Comparison of ENCODE assay signal across 9 cellular contexts in the genomic region with DNA sequence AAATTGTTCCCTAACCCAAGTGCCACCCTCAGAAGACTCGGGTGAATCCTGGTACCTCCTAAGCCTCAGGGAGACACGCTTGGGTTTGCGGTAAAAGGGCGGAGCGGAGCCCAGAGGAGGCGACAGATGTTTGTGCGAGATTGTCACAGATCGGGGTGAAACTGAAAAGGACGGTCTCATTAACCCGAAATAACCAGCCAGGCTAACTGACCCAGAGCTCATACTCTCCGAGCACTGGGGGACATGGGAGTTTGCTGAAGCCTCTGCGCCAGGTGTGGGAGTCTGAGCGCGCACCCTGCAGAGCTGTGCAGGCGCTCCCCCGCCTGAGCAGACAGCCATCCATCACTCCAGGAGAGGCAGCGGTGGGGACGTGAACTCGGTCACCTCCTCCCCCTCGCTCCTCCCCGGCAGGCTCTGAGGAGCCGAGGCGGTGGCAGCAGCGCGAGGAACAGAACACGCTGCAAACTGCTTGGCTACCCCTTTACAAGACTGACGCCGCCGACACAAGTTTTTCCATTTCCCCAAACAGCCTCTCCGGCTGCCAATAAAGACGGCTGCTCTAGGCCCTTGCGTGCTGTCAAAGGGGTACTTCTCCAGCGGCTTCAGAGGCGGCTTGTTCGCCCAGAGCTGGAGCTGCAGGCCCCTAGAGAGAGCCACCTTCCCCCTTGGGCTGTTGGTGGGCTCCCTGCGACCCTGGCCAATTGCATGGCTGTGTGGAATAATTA. TPM values are rescaled to one million over a fixed set of nuclear protein-coding genes. Genes with fewer than 3 reads are reported as not detected.
DNase-seq lines count a peak whose midpoint lies in the region; ATAC-seq and TF ChIP-seq lines count a peak whose summit lies in the region.
"Had no signal": no experiment of that assay in that cellular context is flagged by ENCODE, and none has a peak within 500 bp of the region (broad histone marks: within the 10 kb centered on the region; RNA-seq: fewer than 3 reads in every experiment).

No MANE protein-coding gene starts in this region.

- H3K9ac ChIP-seq in BLaER1 treated with 17β-estradiol and CSF1 and Interleukin-3, amounts not matched to agents 10 nM and 100 nM = no peak overlapping the region; a peak in 1 of 22 replicates

- no peak overlapping the region for H3K27ac ChIP-seq in BLaER1 treated with 17β-estradiol and CSF1 and Interleukin-3, amounts not matched to agents 10 nM and 100 nM

- peak overlapping the region in 1 of 2 donors; percentile 63 for H3K4me3 Mint-ChIP-seq in CD14-positive monocyte

- peaks cover 24% of the 10 kb centered on the region for H3K4me1 Mint-ChIP-seq in CD14-positive monocyte

- TF ChIP-seq CTCF in lower leg skin (IDR thresholded peaks at IDR 0.05) = no peak
- no peak for TF ChIP-seq CTCF in CD14-positive monocyte (IDR thresholded peaks at IDR 0.05)

- peak overlapping the region; percentile 51 to 82 (median 74) for H3K4me2 ChIP-seq in BLaER1 treated with 17β-estradiol and CSF1 and Interleukin-3, amounts not matched to agents 10 nM and 100 nM

- TF ChIP-seq POLR2A in lower leg skin (IDR thresholded peaks at IDR 0.05) = no peak

- H3K36me3 ChIP-seq in BLaER1 treated with 17β-estradiol and CSF1 and Interleukin-3, amounts not matched to agents 10 nM and 100 nM = no peaks in the 10 kb centered on the region

- H3K4me3 ChIP-seq in BLaER1 treated with 17β-estradiol and CSF1 and Interleukin-3, amounts not matched to agents 10 nM and 100 nM = peak overlapping the region in 9 of 10 experiments; percentile 1 to 58 (median 33); a peak in 11 of 20 replicates
- H3K4me3 ChIP-seq in lower leg skin (ENCODE audit: low read depth, poor library complexity, severe bottlenecking) = no peak overlapping the region
- H3K4me3 ChIP-seq: lung had no signal

- no peak overlapping the region for H3K27ac Mint-ChIP-seq in CD14-positive monocyte

- H3K27me3 ChIP-seq in BLaER1 treated with 17β-estradiol and CSF1 and Interleukin-3, amounts not matched to agents 10 nM and 100 nM = peaks cover 61 to 76% (median 71%) of the 10 kb centered on the region in 11 experiments

- H3K27me3 Mint-ChIP-seq in CD14-positive monocyte (ENCODE audit: low read depth in 3 of 3) = peaks cover 53 to 62% (median 59%) of the 10 kb centered on the region in 3 donors

- WGBS in lower leg skin, 2 donors = 8 to 14% methylated on average over 26 to 31 of the region's 36 CpGs

- peaks cover 10 to 24% (median 18%) of the 10 kb centered on the region in 10 experiments; a peak in 15 of 20 replicates for H3K4me1 ChIP-seq in BLaER1 treated with 17β-estradiol and CSF1 and Interleukin-3, amounts not matched to agents 10 nM and 100 nM

- DNase-seq in RPMI8226 (peak; percentile 25), retina (peak; percentile 79), left cardiac atrium (no peak), lower leg skin (ENCODE audit: low spot score in 2 of 2) (no peak), CD14-positive monocyte (ENCODE audit: low spot score) (no peak)

- intact Hi-C loops in left cardiac atrium (cut with DNase I) = loop anchor here (5.0 kb wide), 2 partner anchors 204 to 209 kb away; no protein-coding TSS in a partner anchor
- intact Hi-C loops in lower leg skin (cut with DNase I; ENCODE audit: low total_unique reads) = loop anchor here (10.0 kb wide), 1 partner anchor 781 kb away; no protein-coding TSS in a partner anchor
- intact Hi-C loops in CD14-positive monocyte (cut with micrococcal nuclease) = no loop called here

- peaks cover 3 to 16% (median 13%) of the 10 kb centered on the region in 7 donors for H3K9me3 Mint-ChIP-seq in CD14-positive monocyte

- no peaks in the 10 kb centered on the region; a peak in 1 of 22 replicates for H4K20me1 ChIP-seq in BLaER1 treated with 17β-estradiol and CSF1 and Interleukin-3, amounts not matched to agents 10 nM and 100 nM

- H3K9me3 ChIP-seq in BLaER1 treated with 17β-estradiol and CSF1 and Interleukin-3, amounts not matched to agents 10 nM and 100 nM (replicated peaks in 1 of 11) = peaks cover 11 to 19% (median 14%) of the 10 kb centered on the region in 11 experiments; a peak in 21 of 22 replicates

- peaks cover 0 to 10% of the 10 kb centered on the region in 2 donors for H3K36me3 Mint-ChIP-seq in CD14-positive monocyte

- peak; percentile 91 for ATAC-seq in GM19023 (IDR thresholded peaks at IDR 0.05; ENCODE audit: unreplicated experiment)
- ATAC-seq in HG03097 (IDR thresholded peaks at IDR 0.05; ENCODE audit: low FRiP score, unreplicated experiment) = peak; percentile 76
- no peak for ATAC-seq in left cardiac atrium

RNA-seq across cellular contexts. Expression of gene RRAGC, which starts 43.5 kb away (rescaled TPM):
- total RNA-seq in left cardiac atrium = 10 to 100 TPM; 20.9 to 21.3 TPM
- 10 to 100 TPM; 19.5 to 27.7 (median 21.6) TPM for total RNA-seq in lower leg skin
- 1 to 10 TPM; 6.6 to 8.0 TPM for polyA plus RNA-seq in CD14-positive monocyte

RNA-seq across cellular contexts. Expression of gene MYCBP, which starts 57.1 kb away (rescaled TPM):
- total RNA-seq in left cardiac atrium = 10 to 100 TPM; 11.5 to 14.8 TPM
- 10 to 100 TPM; 14.6 to 27.3 (median 16.6) TPM for total RNA-seq in lower leg skin
- polyA plus RNA-seq in CD14-positive monocyte = 10 to 100 TPM; 77.2 to 92.3 TPM

Comparison
In these comparisons a context has a peak if more than half of its experiments do, and no peak if none do; other contexts are left out.
1. ATAC-seq: peak in GM19023 (single experiment) and HG03097 (single experiment); none in left cardiac atrium (0 of 2).
2. DNase-seq: peak in RPMI8226 (single experiment) and retina (single experiment); none in left cardiac atrium (single experiment), lower leg skin (0 of 2) and CD14-positive monocyte (single experiment).
3. intact Hi-C loops: an anchor here in left cardiac atrium (5.0 kb wide) and lower leg skin (10.0 kb wide); none called in CD14-positive monocyte.